ENCODE assay signal across 8 cellular contexts in the genomic region with DNA sequence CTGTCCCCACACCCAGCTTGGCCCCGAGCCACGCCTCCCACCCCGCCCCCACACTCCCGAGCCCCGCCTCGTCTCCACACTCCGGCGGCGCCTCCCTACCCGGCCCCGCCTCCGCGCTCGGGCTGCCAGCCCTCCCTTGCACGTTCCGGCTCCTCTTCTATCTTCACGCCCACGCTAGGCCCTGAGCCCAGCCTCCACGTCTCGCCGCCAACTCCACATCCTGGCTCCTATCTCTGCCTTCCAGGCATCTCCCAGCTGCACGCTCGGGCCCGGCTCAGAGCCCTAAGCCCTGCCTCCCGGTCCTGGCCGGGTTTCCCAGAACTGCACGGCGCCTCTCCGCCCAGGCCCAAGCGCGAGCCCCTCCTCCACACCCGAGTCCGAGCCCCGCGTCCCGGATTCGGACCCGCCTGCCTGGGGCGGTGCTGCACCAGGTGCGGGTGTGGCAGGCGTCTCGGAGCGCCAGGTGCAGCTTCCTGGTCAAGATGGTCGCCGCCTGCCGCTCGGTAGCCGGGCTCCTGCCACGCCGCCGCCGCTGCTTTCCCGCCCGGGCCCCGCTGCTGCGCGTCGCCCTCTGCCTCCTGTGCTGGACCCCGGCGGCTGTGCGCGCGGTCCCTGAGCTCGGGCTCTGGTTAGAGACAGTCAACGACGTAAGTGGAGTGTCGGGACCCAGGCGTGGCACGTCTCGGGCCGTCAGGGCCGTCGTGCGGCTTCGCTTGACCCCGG. TPM values are rescaled to one million over a fixed set of nuclear protein-coding genes. Genes with fewer than 3 reads are reported as not detected.
DNase-seq lines count a peak whose midpoint lies in the region; ATAC-seq, FAIRE-seq and TF ChIP-seq lines count a peak whose summit lies in the region.

A gene with protein sequence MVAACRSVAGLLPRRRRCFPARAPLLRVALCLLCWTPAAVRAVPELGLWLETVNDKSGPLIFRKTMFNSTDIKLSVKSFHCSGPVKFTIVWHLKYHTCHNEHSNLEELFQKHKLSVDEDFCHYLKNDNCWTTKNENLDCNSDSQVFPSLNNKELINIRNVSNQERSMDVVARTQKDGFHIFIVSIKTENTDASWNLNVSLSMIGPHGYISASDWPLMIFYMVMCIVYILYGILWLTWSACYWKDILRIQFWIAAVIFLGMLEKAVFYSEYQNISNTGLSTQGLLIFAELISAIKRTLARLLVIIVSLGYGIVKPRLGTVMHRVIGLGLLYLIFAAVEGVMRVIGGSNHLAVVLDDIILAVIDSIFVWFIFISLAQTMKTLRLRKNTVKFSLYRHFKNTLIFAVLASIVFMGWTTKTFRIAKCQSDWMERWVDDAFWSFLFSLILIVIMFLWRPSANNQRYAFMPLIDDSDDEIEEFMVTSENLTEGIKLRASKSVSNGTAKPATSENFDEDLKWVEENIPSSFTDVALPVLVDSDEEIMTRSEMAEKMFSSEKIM (plus strand): TSS at position 160 of the 723 bp plus-strand sequence. CDS start 323 bp downstream, at position 483.

- no peak for FAIRE-seq in GM12891 (lab: Jason Lieb, UNC)

- DNase-seq in GM12891 (ENCODE audit: insufficient read length, low spot score) (peak; percentile 78), NCI-H1417 (lab: John Stamatoyannopoulos, UW) (peak; percentile 87 to 97 (median 94)), cardiac septum (ENCODE audit: low spot score) (peak; percentile 99), posterior cingulate gyrus (peak; percentile 90 to 99 (median 95)), ureter (ENCODE audit: low spot score) (peak; percentile 99)

- no peaks in the 10 kb centered on the region for H3K9me3 ChIP-seq in SU-DHL-6 (ENCODE audit: insufficient read depth, low read length)

- intact Hi-C loops in cardiac septum (cut with DNase I), result loop anchor here (5.0 to 10.0 kb wide), 2 partner anchors 92 to 380 kb away; a partner anchor contains a TSS
- intact Hi-C loops in posterior cingulate gyrus (cut with DNase I), result loop anchor here (5.0 to 10.0 kb wide), 2 partner anchors 427 to 590 kb away; a partner anchor contains a TSS

- 0 to 1% (median 0%) methylated on average over 73 to 76 of the region's 76 CpGs for WGBS in adipose tissue, 3 donors

- H3K27me3 ChIP-seq in SU-DHL-6 (ENCODE audit: low read length), result no peaks in the 10 kb centered on the region

- no peak for TF ChIP-seq CTCF in SU-DHL-6 (IDR thresholded peaks at IDR 0.05; ENCODE audit: insufficient read depth, low read length, poor library complexity, severe bottlenecking)

- ATAC-seq in HG02759 (IDR thresholded peaks at IDR 0.05; ENCODE audit: unreplicated experiment), result peak; percentile 61

- peak within 1 kb of the TSS; percentile 88 for H3K4me3 ChIP-seq in SU-DHL-6 (ENCODE audit: insufficient read depth, low read length, poor library complexity, severe bottlenecking)

- H3K4me2 ChIP-seq in SU-DHL-6 (ENCODE audit: low read depth, low read length, poor library complexity, severe bottlenecking), result peak within 1 kb of the TSS; percentile 83

- peak within 1 kb of the TSS; percentile 87 for H3K9ac ChIP-seq in SU-DHL-6 (ENCODE audit: low read length)

- H3K27ac ChIP-seq in SU-DHL-6 (ENCODE audit: low read depth, low read length) (peak within 1 kb of the TSS; percentile 77), adipose tissue (ENCODE audit: low read depth, low read length) (peak within 1 kb of the TSS; percentile 99)

- H4K20me1 ChIP-seq in SU-DHL-6 (ENCODE audit: low read depth, low read length), result no peaks in the 10 kb centered on the region

- H3K9me2 ChIP-seq in SU-DHL-6 (replicated peaks; ENCODE audit: insufficient read depth, low read length), result no peaks in the 10 kb centered on the region

- H3K79me2 ChIP-seq in SU-DHL-6 (ENCODE audit: insufficient read depth, low read length), result peaks cover 21% of the 10 kb centered on the region

- no peaks in the 10 kb centered on the region for H3K36me3 ChIP-seq in SU-DHL-6 (ENCODE audit: low read length)

- peak within 1 kb of the TSS; percentile 89 for H2AFZ ChIP-seq in SU-DHL-6 (ENCODE audit: low read depth, low read length, severe bottlenecking)

- 0 out of 2 replicates have a peak, but pooled peaks cover 5% of the 10 kb centered on the region for H3F3A ChIP-seq in SU-DHL-6 (ENCODE audit: insufficient read depth)

- TF ChIP-seq POLR2A in GM12891 (IDR thresholded peaks at IDR 0.05; ENCODE audit: low read depth, low read length), result peak; percentile 62

TF ChIP-seq in GM12891, 5 proteins besides CTCF, POLR2A, EP300 and RAD21:
- TF ChIP-seq TAF1 (IDR thresholded peaks at IDR 0.05; ENCODE audit: low read depth, low read length) (peak; percentile 63), POU2F2 (IDR thresholded peaks at IDR 0.05; ENCODE audit: low read depth, low read length) (no peak), POLR2AphosphoS5 (IDR thresholded peaks at IDR 0.05; ENCODE audit: low read depth, low read length) (peak; percentile 62; the same call in 1 of the 2 replicates), PAX5 (IDR thresholded peaks at IDR 0.05; ENCODE audit: insufficient read depth, low read length, severe bottlenecking) (no peak), SPI1 (IDR thresholded peaks at IDR 0.05; ENCODE audit: low read depth, low read length) (no peak)

RNA-seq across cellular contexts. Expression of the gene that starts here (rescaled TPM):
- 17.4 TPM for polyA plus RNA-seq in GM12891 (2012; ENCODE audit: low read depth, missing spikeins)
- 10 to 100 TPM; 10.0 to 10.3 (median 10.3) TPM for polyA plus RNA-seq in adipose tissue
- total RNA-seq in cardiac septum, result 11.0 TPM
- total RNA-seq in ureter, result 51.0 TPM

Comparison
In these comparisons a context has a peak if more than half of its experiments do, and no peak if none do; other contexts are left out.
1. Peak in every context shown above with its lines: DNase-seq, ATAC-seq, H3K4me3 ChIP-seq and H3K27ac ChIP-seq.